ENCODE assay signal across 8 cellular contexts in genomic region chr1:155254714-155255242, GRCh38. TPM values are rescaled to one million over a fixed set of nuclear protein-coding genes. Genes with fewer than 3 reads are reported as not detected.
DNase-seq lines count a peak whose midpoint lies in the region; ATAC-seq and TF ChIP-seq lines count a peak whose summit lies in the region.

No MANE protein-coding gene starts in this region.

- peaks cover 47% of the 10 kb centered on the region for H3K4me1 ChIP-seq in DND-41 (ENCODE audit: insufficient read depth, low read length)
- H3K4me1 ChIP-seq in MM.1S (ENCODE audit: low read length), result peaks cover 11% of the 10 kb centered on the region
- H3K4me1 ChIP-seq in mucosa of rectum (ENCODE audit: control insufficient read depth in 2 of 2, insufficient read depth in 2 of 2, low read length in 2 of 2), result peaks cover 13 to 20% of the 10 kb centered on the region in 2 donors

- TF ChIP-seq CTCF in DND-41 (IDR thresholded peaks at IDR 0.05; ENCODE audit: borderline replicate concordance, extremely low read depth, low read length, poor library complexity, severe bottlenecking) (no peak), MM.1S (IDR thresholded peaks at IDR 0.05; ENCODE audit: low read length) (no peak)

- H3K9me2 ChIP-seq in MM.1S (replicated peaks; ENCODE audit: insufficient read depth, low read length), result no peaks in the 10 kb centered on the region

- H3K9me3 ChIP-seq in DND-41 (ENCODE audit: insufficient read depth, low read length, severe bottlenecking) (no peaks in the 10 kb centered on the region), MM.1S (replicated peaks; ENCODE audit: insufficient read depth, low read length) (no peaks in the 10 kb centered on the region), mucosa of rectum (ENCODE audit: control insufficient read depth in 2 of 2, low read length in 2 of 2) (no peaks in the 10 kb centered on the region)

- H3K79me2 ChIP-seq in DND-41 (ENCODE audit: insufficient read depth, low read length) (peaks cover 21% of the 10 kb centered on the region), MM.1S (ENCODE audit: low read length) (0 out of 2 replicates have a peak, but pooled peaks cover 12% of the 10 kb centered on the region)

- peaks cover 17% of the 10 kb centered on the region for H3K36me3 ChIP-seq in DND-41 (ENCODE audit: insufficient read depth, low read length)
- H3K36me3 ChIP-seq in MM.1S (replicated peaks; ENCODE audit: insufficient read depth, low read length), result no peaks in the 10 kb centered on the region
- H3K36me3 ChIP-seq in mucosa of rectum (ENCODE audit: control insufficient read depth in 2 of 2, insufficient read depth in 2 of 2, low read length in 2 of 2), result peaks cover 0 to 15% of the 10 kb centered on the region in 2 donors

- ATAC-seq in DND-41 (ENCODE audit: insufficient read depth, low read depth) (peak; percentile 2; the same call in 2 of the 3 replicates), GM21381 (IDR thresholded peaks at IDR 0.05; ENCODE audit: unreplicated experiment) (no peak), GM19395 (IDR thresholded peaks at IDR 0.05; ENCODE audit: unreplicated experiment) (no peak)

- H3K9ac ChIP-seq in DND-41 (ENCODE audit: low read depth, low read length), result peak overlapping the region; percentile 66
- peak overlapping the region; percentile 45 for H3K9ac ChIP-seq in MM.1S (ENCODE audit: low read length)
- peak overlapping the region; percentile 32 to 89 for H3K9ac ChIP-seq in mucosa of rectum (ENCODE audit: low read depth in 1 of 2, low read length in 2 of 2)

- DNase-seq in DND-41 (peak; percentile 34), MM.1S (no peak), dermis blood vessel endothelial cell (peak; percentile 35), hippocampal formation (lab: John Stamatoyannopoulos, UW) (no peak), epidermal melanocyte (ENCODE audit: insufficient read length, low spot score) (no peak)

- H4K20me1 ChIP-seq in DND-41 (ENCODE audit: insufficient read depth, low read length), result no peaks in the 10 kb centered on the region
- H4K20me1 ChIP-seq in MM.1S (ENCODE audit: insufficient read depth, low read length), result no peaks in the 10 kb centered on the region

- H3K4me3 ChIP-seq in DND-41 (ENCODE audit: low read depth in 1 of 2, low read length in 2 of 2) (peak overlapping the region; percentile 49 to 60), MM.1S (ENCODE audit: low read length) (peak overlapping the region; percentile 66), mucosa of rectum (ENCODE audit: low read length in 2 of 2) (peak overlapping the region; percentile 83 to 87)

- H3K27me3 ChIP-seq in DND-41 (ENCODE audit: insufficient read depth, low read length, poor library complexity) (no peaks in the 10 kb centered on the region), MM.1S (replicated peaks; ENCODE audit: insufficient read depth, low read length) (no peaks in the 10 kb centered on the region), mucosa of rectum (ENCODE audit: control insufficient read depth in 2 of 2, insufficient read depth in 2 of 2, low read length in 2 of 2) (no peaks in the 10 kb centered on the region)

- H3K4me2 ChIP-seq in DND-41 (ENCODE audit: insufficient read depth, low read length) (peak overlapping the region; percentile 85), MM.1S (ENCODE audit: low read depth, low read length) (peak overlapping the region; percentile 95)

- H3K27ac ChIP-seq in DND-41 (ENCODE audit: low read length), result peak overlapping the region; percentile 67
- no peak overlapping the region for H3K27ac ChIP-seq in MM.1S (ENCODE audit: low read length)
- peak overlapping the region; percentile 94 to 95 for H3K27ac ChIP-seq in mucosa of rectum (ENCODE audit: low read depth in 2 of 2, low read length in 2 of 2)

- peaks cover 16% of the 10 kb centered on the region for H3F3A ChIP-seq in MM.1S (ENCODE audit: insufficient read depth, low read length)

- H2AFZ ChIP-seq in DND-41 (ENCODE audit: low read depth, low read length) (peak overlapping the region; percentile 61), MM.1S (ENCODE audit: low read length) (peak overlapping the region; percentile 84)

RNA-seq across cellular contexts. Expression of gene ENTREP3, which starts 0.5 kb away (rescaled TPM):
- 6.5 and 12.3 TPM in 2 replicates for total RNA-seq in dermis blood vessel endothelial cell

RNA-seq across cellular contexts. Expression of gene SCAMP3, which starts 7.4 kb away (rescaled TPM):
- total RNA-seq in dermis blood vessel endothelial cell, result 38.3 and 46.3 TPM in 2 replicates

RNA-seq across cellular contexts. Expression of gene CLK2, which starts 18.5 kb away (rescaled TPM):
- total RNA-seq in dermis blood vessel endothelial cell, result 24.5 and 35.9 TPM in 2 replicates

RNA-seq across cellular contexts. Expression of gene HCN3, which starts 22.5 kb away (rescaled TPM):
- 0.84 and 0.85 TPM in 2 replicates for total RNA-seq in dermis blood vessel endothelial cell

RNA-seq across cellular contexts. Expression of gene MTX1, which starts 46.3 kb away (rescaled TPM):
- 49.3 and 50.2 TPM in 2 replicates for total RNA-seq in dermis blood vessel endothelial cell

Comparison
In these comparisons a context has a peak if more than half of its experiments do, and no peak if none do; other contexts are left out.
1. DNase-seq: peak in DND-41 (single experiment) and dermis blood vessel endothelial cell (single experiment); none in MM.1S (single experiment), hippocampal formation (0 of 2) and epidermal melanocyte (single experiment).
2. Peak in every context shown above with its lines, with median percentiles within 50 percentile points of each other: H3K4me3 ChIP-seq and H3K9ac ChIP-seq.